Comparison of ENCODE assay signal across 8 cellular contexts in the genomic region with DNA sequence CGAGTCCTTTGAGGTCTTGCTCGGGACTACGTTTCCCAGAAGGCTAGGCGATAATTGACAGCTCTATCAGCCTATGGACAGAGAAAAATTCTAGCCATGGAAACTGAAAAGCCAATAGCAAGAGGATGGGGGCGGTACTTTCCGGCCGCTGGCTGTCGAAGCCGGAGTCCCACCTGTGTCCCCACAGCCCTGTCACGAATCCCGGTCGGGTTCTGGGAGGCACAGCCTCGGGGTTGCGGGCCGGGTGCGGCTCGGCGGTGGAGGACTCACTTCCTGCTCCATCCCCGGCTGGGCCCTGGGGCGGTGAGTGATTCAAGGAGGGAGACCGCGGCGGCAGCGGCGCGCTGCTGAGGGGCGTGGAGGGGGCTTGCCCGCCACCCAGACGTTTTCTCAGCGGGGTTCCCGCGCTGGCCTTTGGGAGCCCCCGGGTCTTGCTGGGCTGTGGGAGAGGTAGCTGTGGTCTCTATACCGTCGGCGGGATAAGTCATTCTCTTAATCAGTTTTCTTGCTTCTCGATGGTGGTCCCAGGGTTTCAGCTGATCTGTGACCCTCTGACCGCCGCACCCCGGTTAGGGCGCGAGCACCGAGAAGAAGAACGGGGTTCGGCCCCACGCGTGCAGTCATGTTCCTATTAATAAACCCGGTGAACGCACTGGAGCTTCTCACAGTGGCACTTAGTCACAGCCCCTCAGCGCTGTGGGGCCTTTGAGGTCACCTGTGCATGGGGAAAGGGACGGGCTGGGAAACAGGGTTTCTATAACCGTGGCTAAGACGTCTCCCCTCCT. TPM values are rescaled to one million over a fixed set of nuclear protein-coding genes. Genes with fewer than 3 reads are reported as not detected.
DNase-seq lines count a peak whose midpoint lies in the region; ATAC-seq and TF ChIP-seq lines count a peak whose summit lies in the region.

A gene (plus strand): TSS at position 176 of the 785 bp plus-strand sequence. CDS start 2,377 bp downstream, outside the sequence.

- TF ChIP-seq CTCF in GM12864 (IDR thresholded peaks at IDR 0.05; ENCODE audit: low read depth, low read length, missing control alignments) (no peak), transverse colon (IDR thresholded peaks at IDR 0.05) (no peak)

- H4K8ac ChIP-seq in trophoblast cell (ENCODE audit: low read depth, low read length): peak within 1 kb of the TSS; percentile 85

- peak; percentile 99 for ATAC-seq in HG02678 (IDR thresholded peaks at IDR 0.05; ENCODE audit: unreplicated experiment)
- ATAC-seq in activated naive CD8-positive, alpha-beta T cell treated with anti-CD3 and anti-CD28 coated beads, Interleukin-2, amount 10 ng/mL, durations not matched to agents 7 days and 5 days (ENCODE audit: low read depth): peak; percentile 99

- peak within 1 kb of the TSS; percentile 29 for H3K9ac ChIP-seq in trophoblast cell (ENCODE audit: low read length)

- H4K91ac ChIP-seq in trophoblast cell (ENCODE audit: low read depth, low read length): peak within 1 kb of the TSS; percentile 68

- no peak within 1 kb of the TSS for H2BK5ac ChIP-seq in trophoblast cell (ENCODE audit: low read depth, low read length, poor library complexity)

- POLR2A ChIA-PET in activated naive CD8-positive, alpha-beta T cell treated with anti-CD3 and anti-CD28 coated beads, Interleukin-2, amount 10 ng/mL, durations not matched to agents 7 days and 5 days (lab: Charles Lee): interaction anchor here (0.5 to 1.9 kb wide), 2 partner anchors 36 to 641 kb away, joined by 3 to 11 read pairs; a partner anchor contains a TSS

- H3K36me3 Mint-ChIP-seq in activated naive CD8-positive, alpha-beta T cell treated with anti-CD3 and anti-CD28 coated beads, Interleukin-2, amount 10 ng/mL, durations not matched to agents 7 days and 5 days: peaks cover 1% of the 10 kb centered on the region

- H3K4ac ChIP-seq in trophoblast cell (ENCODE audit: low read depth, low read length): no peak within 1 kb of the TSS

- TF ChIP-seq POLR2A in transverse colon (IDR thresholded peaks at IDR 0.05): peak; percentile 92

- no CpG with 5 or more reads among the region's 53 CpGs for WGBS in trophoblast cell (ENCODE audit: extremely low coverage, insufficient coverage, insufficient read length)
- 1 to 17% methylated on average over 3 to 53 of the region's 53 CpGs for WGBS in transverse colon (ENCODE audit: low coverage in 1 of 2), 2 donors

- H3K27ac ChIP-seq in trophoblast cell (ENCODE audit: low read depth, low read length) (peak within 1 kb of the TSS; percentile 36), transverse colon (peak within 1 kb of the TSS; percentile 78 to 87 (median 82))

- peaks cover 14% of the 10 kb centered on the region for H3K4me1 Mint-ChIP-seq in activated naive CD8-positive, alpha-beta T cell treated with anti-CD3 and anti-CD28 coated beads, Interleukin-2, amount 10 ng/mL, durations not matched to agents 7 days and 5 days

- DNase-seq in GM12864 (ENCODE audit: low read depth) (peak; percentile 95), NCI-H1105 treated with DMSO at 0.1 percent for 48 hours (lab: John Stamatoyannopoulos, UW) (peak; percentile 82), SKM-1 treated with dmso at 0.1 percent for 144 hours (lab: John Stamatoyannopoulos, UW; ENCODE audit: unreplicated experiment) (peak; percentile 89), cardiac septum (ENCODE audit: low spot score) (peak; percentile 94), trophoblast cell (peak; percentile 99 to 100), transverse colon (peak; percentile 96)
- DNase-seq in activated naive CD8-positive, alpha-beta T cell treated with anti-CD3 and anti-CD28 coated beads, Interleukin-2, amount 10 ng/mL, durations not matched to agents 7 days and 5 days: peak; percentile 89

- no peak within 1 kb of the TSS for H2BK12ac ChIP-seq in trophoblast cell (ENCODE audit: low read length)

- H2BK120ac ChIP-seq in trophoblast cell (ENCODE audit: insufficient read depth, low read length, poor library complexity): peak within 1 kb of the TSS; percentile 10

- H3K14ac ChIP-seq in trophoblast cell (ENCODE audit: low read length): peak within 1 kb of the TSS; percentile 26

- no peaks in the 10 kb centered on the region for H3K27me3 Mint-ChIP-seq in activated naive CD8-positive, alpha-beta T cell treated with anti-CD3 and anti-CD28 coated beads, Interleukin-2, amount 10 ng/mL, durations not matched to agents 7 days and 5 days

- no peak for TF ChIP-seq EP300 in transverse colon (IDR thresholded peaks at IDR 0.05; ENCODE audit: low read depth)

- no peak within 1 kb of the TSS for H3K23ac ChIP-seq in trophoblast cell (ENCODE audit: low read length)

- peaks cover 5% of the 10 kb centered on the region for H3K79me1 ChIP-seq in trophoblast cell (ENCODE audit: low read length)

- no peak within 1 kb of the TSS for H2AK5ac ChIP-seq in trophoblast cell (ENCODE audit: low read length)

- intact Hi-C loops in cardiac septum (cut with DNase I) (no loop called here), transverse colon (cut with DNase I; ENCODE audit: low total_unique reads) (no loop called here)

- peak within 1 kb of the TSS; percentile 78 for H3K27ac Mint-ChIP-seq in activated naive CD8-positive, alpha-beta T cell treated with anti-CD3 and anti-CD28 coated beads, Interleukin-2, amount 10 ng/mL, durations not matched to agents 7 days and 5 days

- H3K4me3 Mint-ChIP-seq in activated naive CD8-positive, alpha-beta T cell treated with anti-CD3 and anti-CD28 coated beads, Interleukin-2, amount 10 ng/mL, durations not matched to agents 7 days and 5 days: peak within 1 kb of the TSS; percentile 88

- in situ Hi-C loops in transverse colon (cut with MboI; ENCODE audit: low pct_ligation_motif_present in 1 of 4, low pct_unique_long_range_greater_than_20kb in 1 of 4, low sequenced_read_pairs in 3 of 4): no loop called here

- H3K9me3 ChIP-seq in trophoblast cell (ENCODE audit: insufficient read depth, low read depth, low read length): no peaks in the 10 kb centered on the region
- no peaks in the 10 kb centered on the region for H3K9me3 ChIP-seq in transverse colon

- no peaks in the 10 kb centered on the region for H3K9me3 Mint-ChIP-seq in activated naive CD8-positive, alpha-beta T cell treated with anti-CD3 and anti-CD28 coated beads, Interleukin-2, amount 10 ng/mL, durations not matched to agents 7 days and 5 days

- H3K18ac ChIP-seq in trophoblast cell (ENCODE audit: low read length): peak within 1 kb of the TSS; percentile 65

- peak within 1 kb of the TSS; percentile 95 for H2AFZ ChIP-seq in trophoblast cell (ENCODE audit: insufficient read depth, low read length, poor library complexity)

- H3K4me1 ChIP-seq in trophoblast cell (ENCODE audit: control insufficient read depth in 1 of 2, insufficient read depth in 2 of 2, low read length in 2 of 2): peaks cover 3 to 4% of the 10 kb centered on the region in 2 experiments
- peaks cover 4 to 10% (median 5%) of the 10 kb centered on the region in 4 donors for H3K4me1 ChIP-seq in transverse colon

- peaks cover 3% of the 10 kb centered on the region for H3K79me2 ChIP-seq in trophoblast cell (ENCODE audit: control insufficient read depth, insufficient read depth, low read length, poor library complexity)

- peak within 1 kb of the TSS; percentile 61 for H4K12ac ChIP-seq in trophoblast cell (ENCODE audit: low read depth, low read length)

- peak within 1 kb of the TSS; percentile 91 for H3K4me2 ChIP-seq in trophoblast cell (ENCODE audit: low read length)

- H3K27me3 ChIP-seq in trophoblast cell (ENCODE audit: insufficient read depth, low read length) (no peaks in the 10 kb centered on the region), transverse colon (no peaks in the 10 kb centered on the region)

- H3K4me3 ChIP-seq in GM12864 (ENCODE audit: low read depth, low read length): peak within 1 kb of the TSS; percentile 75
- H3K4me3 ChIP-seq in trophoblast cell (ENCODE audit: low read depth, low read length): peak within 1 kb of the TSS; percentile 85
- H3K4me3 ChIP-seq in transverse colon: peak within 1 kb of the TSS; percentile 73 to 95 (median 76)

- H3K36me3 ChIP-seq in trophoblast cell (ENCODE audit: control insufficient read depth in 1 of 2, insufficient read depth in 2 of 2, low read length in 2 of 2): peaks cover 0 to 2% of the 10 kb centered on the region in 2 experiments
- H3K36me3 ChIP-seq in transverse colon: no peaks in the 10 kb centered on the region

RNA-seq across cellular contexts. Expression of the gene that starts here (rescaled TPM):
- total RNA-seq in activated naive CD8-positive, alpha-beta T cell treated with anti-CD3 and anti-CD28 coated beads, Interleukin-2, amount 10 ng/mL, durations not matched to agents 7 days and 5 days: 1 to 10 TPM; 1.6 to 2.4 TPM
- 5.6 TPM for total RNA-seq in cardiac septum
- 1.9 and 2.3 TPM in 2 replicates for polyA plus RNA-seq in trophoblast cell (2013)
- 10 to 100 TPM in 2 of 4 donors, 1 to 10 TPM in 1, under 1 TPM in 1; 0.75 to 22.5 (median 10.2) TPM for total RNA-seq in transverse colon

Comparison
In these comparisons a context has a peak if more than half of its experiments do, and no peak if none do; other contexts are left out.
1. Peak in every context shown above with its lines: DNase-seq, ATAC-seq, H3K4me3 ChIP-seq and H3K27ac ChIP-seq.